2 cellular contexts compared by ENCODE assay signal in genomic region chr11:75979479-75980027, GRCh38.
TF ChIP-seq lines count a peak whose summit lies in the region.

No MANE protein-coding gene starts in this region.

TF ChIP-seq in HEK293, 187 proteins besides CTCF, POLR2A, EP300 and RAD21:
- TF ChIP-seq EGR2 (tag by site-specific recombination; IDR thresholded peaks at IDR 0.05; ENCODE audit: low read depth) (peak; percentile 38; the same call in 1 of the 2 replicates), ZFHX2 (tag by site-specific recombination; conservative IDR thresholded peaks at IDR 0.05) (peak; percentile 28; the same call in 1 of the 2 replicates)

TF ChIP-seq in H1, 55 proteins besides CTCF, POLR2A, EP300 and RAD21:
- peak; percentile 71; the same call in 1 of the 2 replicates for TF ChIP-seq YY1 (IDR thresholded peaks at IDR 0.05; ENCODE audit: low read depth, low read length)
